9 cellular contexts compared by ENCODE assay signal in the genomic region with DNA sequence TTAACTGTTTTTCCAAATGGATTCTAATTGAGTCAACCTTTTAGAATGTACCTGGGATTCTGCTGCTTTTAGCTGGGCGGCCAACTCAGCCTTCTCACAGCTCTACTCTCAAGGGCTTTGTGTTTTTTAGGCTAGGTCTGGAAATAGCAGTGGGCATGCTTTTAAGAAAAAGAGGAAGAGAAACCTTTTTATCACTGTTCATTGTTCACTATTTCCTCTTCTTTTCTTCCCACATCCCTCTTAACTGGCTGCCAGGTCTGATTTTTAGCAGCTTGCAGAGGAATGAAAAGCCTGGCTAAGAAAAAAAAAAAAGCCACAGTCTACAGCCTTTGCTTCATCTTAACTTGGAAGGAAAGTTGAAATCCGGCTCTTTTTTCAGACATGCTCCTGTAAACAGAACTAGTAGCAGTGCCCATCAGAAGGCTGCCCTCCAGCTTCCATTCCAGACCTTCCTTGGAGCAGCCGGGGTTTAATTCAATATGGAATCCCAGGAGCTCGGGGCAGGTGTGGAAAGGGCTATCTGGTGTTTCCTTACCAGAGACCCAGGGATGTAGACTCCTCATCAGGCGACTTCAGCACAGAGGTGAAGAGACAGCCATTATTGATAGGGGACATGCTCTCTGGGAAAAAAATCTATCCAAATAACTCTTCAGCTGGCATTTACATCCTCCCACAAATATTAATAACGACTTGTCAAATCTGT.
DNase-seq lines count a peak whose midpoint lies in the region; ATAC-seq and TF ChIP-seq lines count a peak whose summit lies in the region.
"Had no signal": no experiment of that assay in that cellular context is flagged by ENCODE, and none has a peak within 500 bp of the region (broad histone marks: within the 10 kb centered on the region; RNA-seq: fewer than 3 reads in every experiment).

No MANE protein-coding gene starts in this region.

- no peak overlapping the region for H3K27ac Mint-ChIP-seq in naive thymus-derived CD8-positive, alpha-beta T cell

- intact Hi-C loops in left ventricle myocardium inferior (cut with micrococcal nuclease), result loop anchor here (10.0 kb wide), 1 partner anchor 406 kb away; the partner anchor contains the start of gene GAD1

- H3K9me3 Mint-ChIP-seq in naive thymus-derived CD8-positive, alpha-beta T cell, result no peaks in the 10 kb centered on the region

- peak overlapping the region in 8 of 10 donors; percentile 51 to 73 (median 64) for H3K4me3 Mint-ChIP-seq in naive thymus-derived CD8-positive, alpha-beta T cell

- H3K4me3 ChIP-seq in left ventricle myocardium inferior, result no peak overlapping the region

- TF ChIP-seq CTCF in left ventricle myocardium inferior (IDR thresholded peaks at IDR 0.05; ENCODE audit: borderline replicate concordance), result no peak

- no peaks in the 10 kb centered on the region for H3K36me3 ChIP-seq in left ventricle myocardium inferior
- H3K36me3 ChIP-seq: brain microvascular endothelial cell had no signal

- POLR2A ChIA-PET in naive thymus-derived CD8-positive, alpha-beta T cell (lab: Charles Lee), result interaction anchor here (0.5 to 0.6 kb wide), 2 partner anchors 527 to 1581 kb away, joined by 3 to 4 read pairs; no protein-coding TSS in a partner anchor

- peaks cover 14 to 36% (median 30%) of the 10 kb centered on the region in 5 donors for H3K27me3 Mint-ChIP-seq in naive thymus-derived CD8-positive, alpha-beta T cell

- peaks cover 8% of the 10 kb centered on the region for H3K4me1 ChIP-seq in left ventricle myocardium inferior

- peaks cover 60% of the 10 kb centered on the region for H3K27me3 ChIP-seq in left ventricle myocardium inferior (ENCODE audit: low read depth)
- H3K27me3 ChIP-seq: brain microvascular endothelial cell had no signal

- H3K27ac ChIP-seq in substantia nigra (ENCODE audit: low read depth, low read length, poor library complexity, severe bottlenecking) (no peak overlapping the region), left ventricle myocardium inferior (replicated peaks) (no peak overlapping the region)
- H3K27ac ChIP-seq: brain microvascular endothelial cell had no signal

- DNase-seq in naive thymus-derived CD8-positive, alpha-beta T cell, result no peak
- DNase-seq in inferior parietal cortex (ENCODE audit: extremely low spot score), result no peak
- DNase-seq in activated CD4-positive, alpha-beta T cell treated with anti-CD3 and anti-CD28 coated beads, Interleukin-2, amount 50 U/mL, for 1 hour, result no peak
- DNase-seq in substantia nigra (lab: John Stamatoyannopoulos, UW), result no peak
- DNase-seq in left ventricle myocardium inferior, result no peak

- H3K4me1 Mint-ChIP-seq in naive thymus-derived CD8-positive, alpha-beta T cell, result peaks cover 6 to 15% (median 12%) of the 10 kb centered on the region in 4 donors

- no peaks in the 10 kb centered on the region for H3K36me3 Mint-ChIP-seq in naive thymus-derived CD8-positive, alpha-beta T cell

- ATAC-seq in GM18868 (IDR thresholded peaks at IDR 0.05; ENCODE audit: unreplicated experiment) (peak; percentile 71), HG02798 (IDR thresholded peaks at IDR 0.05; ENCODE audit: poor library complexity, unreplicated experiment) (peak; percentile 65), SK-N-SH treated with all-trans-retinoic acid at 6 μM for 48 hours (peak; percentile 52; the same call in 2 of the 3 replicates)
- peak in 1 of 2 donors; percentile 35 for ATAC-seq in naive thymus-derived CD8-positive, alpha-beta T cell

- no peaks in the 10 kb centered on the region for H3K9me3 ChIP-seq in left ventricle myocardium inferior (replicated peaks)

TF ChIP-seq in SK-N-SH treated with all-trans-retinoic acid at 6 μM for 48 hours, 23 proteins besides CTCF, POLR2A, EP300 and RAD21:
- TF ChIP-seq, protein P1, sequence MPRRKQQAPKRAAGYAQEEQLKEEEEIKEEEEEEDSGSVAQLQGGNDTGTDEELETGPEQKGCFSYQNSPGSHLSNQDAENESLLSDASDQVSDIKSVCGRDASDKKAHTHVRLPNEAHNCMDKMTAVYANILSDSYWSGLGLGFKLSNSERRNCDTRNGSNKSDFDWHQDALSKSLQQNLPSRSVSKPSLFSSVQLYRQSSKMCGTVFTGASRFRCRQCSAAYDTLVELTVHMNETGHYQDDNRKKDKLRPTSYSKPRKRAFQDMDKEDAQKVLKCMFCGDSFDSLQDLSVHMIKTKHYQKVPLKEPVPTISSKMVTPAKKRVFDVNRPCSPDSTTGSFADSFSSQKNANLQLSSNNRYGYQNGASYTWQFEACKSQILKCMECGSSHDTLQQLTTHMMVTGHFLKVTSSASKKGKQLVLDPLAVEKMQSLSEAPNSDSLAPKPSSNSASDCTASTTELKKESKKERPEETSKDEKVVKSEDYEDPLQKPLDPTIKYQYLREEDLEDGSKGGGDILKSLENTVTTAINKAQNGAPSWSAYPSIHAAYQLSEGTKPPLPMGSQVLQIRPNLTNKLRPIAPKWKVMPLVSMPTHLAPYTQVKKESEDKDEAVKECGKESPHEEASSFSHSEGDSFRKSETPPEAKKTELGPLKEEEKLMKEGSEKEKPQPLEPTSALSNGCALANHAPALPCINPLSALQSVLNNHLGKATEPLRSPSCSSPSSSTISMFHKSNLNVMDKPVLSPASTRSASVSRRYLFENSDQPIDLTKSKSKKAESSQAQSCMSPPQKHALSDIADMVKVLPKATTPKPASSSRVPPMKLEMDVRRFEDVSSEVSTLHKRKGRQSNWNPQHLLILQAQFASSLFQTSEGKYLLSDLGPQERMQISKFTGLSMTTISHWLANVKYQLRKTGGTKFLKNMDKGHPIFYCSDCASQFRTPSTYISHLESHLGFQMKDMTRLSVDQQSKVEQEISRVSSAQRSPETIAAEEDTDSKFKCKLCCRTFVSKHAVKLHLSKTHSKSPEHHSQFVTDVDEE (CRISPR knock-in tag; IDR thresholded peaks at IDR 0.05), result no peak
- no peak for TF ChIP-seq ESRRG (CRISPR knock-in tag; IDR thresholded peaks at IDR 0.05)
- TF ChIP-seq ZNF8 (CRISPR knock-in tag; IDR thresholded peaks at IDR 0.05), result no peak
- TF ChIP-seq ZFP3 (CRISPR knock-in tag; IDR thresholded peaks at IDR 0.05), result no peak
- no peak for TF ChIP-seq TCF4 (CRISPR knock-in tag; IDR thresholded peaks at IDR 0.05; ENCODE audit: borderline replicate concordance)
- no peak for TF ChIP-seq ZFP30 (CRISPR knock-in tag; IDR thresholded peaks at IDR 0.05)
- TF ChIP-seq ZNF565 (CRISPR knock-in tag; conservative IDR thresholded peaks at IDR 0.05; ENCODE audit: low read depth), result no peak
- TF ChIP-seq GLIS3 (CRISPR knock-in tag; IDR thresholded peaks at IDR 0.05), result no peak
- no peak for TF ChIP-seq CSDC2 (CRISPR knock-in tag; IDR thresholded peaks at IDR 0.05)
- TF ChIP-seq BACH2 (CRISPR knock-in tag; IDR thresholded peaks at IDR 0.05; ENCODE audit: borderline replicate concordance), result no peak
- no peak for TF ChIP-seq OSR1 (CRISPR knock-in tag; IDR thresholded peaks at IDR 0.05)
- TF ChIP-seq POU6F1 (CRISPR knock-in tag; IDR thresholded peaks at IDR 0.05; ENCODE audit: borderline replicate concordance, low read depth), result no peak
- no peak for TF ChIP-seq SNAI2 (CRISPR knock-in tag; IDR thresholded peaks at IDR 0.05)
- no peak for TF ChIP-seq CREB5 (CRISPR knock-in tag; IDR thresholded peaks at IDR 0.05; ENCODE audit: low read depth)
- TF ChIP-seq ZNF70 (CRISPR knock-in tag; IDR thresholded peaks at IDR 0.05), result no peak
- TF ChIP-seq ZC3H10 (CRISPR knock-in tag; IDR thresholded peaks at IDR 0.05), result no peak
- TF ChIP-seq ARNTL (CRISPR knock-in tag; IDR thresholded peaks at IDR 0.05; ENCODE audit: borderline replicate concordance, low read depth), result no peak
